Comparison of ENCODE assay signal across 13 cellular contexts in the genomic region with DNA sequence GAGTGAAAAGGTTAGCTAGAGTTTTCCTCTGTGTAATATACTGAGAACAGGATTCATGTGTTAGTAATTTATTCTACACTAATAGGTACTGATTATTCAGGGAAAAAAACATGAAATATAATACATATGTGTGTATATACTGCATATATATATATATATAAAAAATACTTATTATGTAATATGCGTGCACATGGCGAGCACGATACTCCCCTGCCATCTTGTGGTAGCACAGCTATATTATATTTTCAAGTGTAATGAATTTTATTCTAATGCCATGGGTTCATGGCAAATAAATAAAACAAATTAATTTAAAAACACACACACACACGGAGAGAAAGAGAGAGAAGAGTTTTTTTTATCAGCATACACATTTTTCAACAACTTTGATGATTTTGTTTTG.
DNase-seq lines count a peak whose midpoint lies in the region; ATAC-seq, FAIRE-seq and TF ChIP-seq lines count a peak whose summit lies in the region.
"Had no signal": no experiment of that assay in that cellular context is flagged by ENCODE, and none has a peak within 500 bp of the region (broad histone marks: within the 10 kb centered on the region; RNA-seq: fewer than 3 reads in every experiment).

No MANE protein-coding gene starts in this region.

- H3K79me2 ChIP-seq in HepG2 (ENCODE audit: insufficient read depth, low read length) (no peaks in the 10 kb centered on the region), fibroblast of lung (ENCODE audit: control insufficient read depth, insufficient read depth, low read length) (no peaks in the 10 kb centered on the region)

- no peak overlapping the region for H3K4me2 ChIP-seq in HepG2 (ENCODE audit: low read depth, low read length)
- H3K4me2 ChIP-seq in fibroblast of lung (ENCODE audit: extremely low read depth, insufficient read depth, low read length), result no peak overlapping the region

- no peak for TF ChIP-seq CTCF in HepG2 (CRISPR knock-in tag; IDR thresholded peaks at IDR 0.05)
- TF ChIP-seq CTCF in right lobe of liver (IDR thresholded peaks at IDR 0.05), result peak in 2 of 4 donors; percentile 9 to 14
- peak; percentile 11 to 40 for TF ChIP-seq CTCF in fibroblast of lung (conservative IDR thresholded peaks at IDR 0.05 in 1 of 2, IDR thresholded peaks at IDR 0.05 in 1 of 2; ENCODE audit: low read depth in 1 of 2, low read length in 2 of 2)

- H3K4me3 ChIP-seq in HepG2 (replicated peaks in 1 of 3; ENCODE audit: insufficient read depth in 1 of 3, low read depth in 2 of 3, low read length in 3 of 3) (no peak overlapping the region), right lobe of liver (no peak overlapping the region), fibroblast of lung (replicated peaks in 1 of 4; ENCODE audit: control extremely low read depth in 1 of 4, insufficient read depth in 1 of 4, low read depth in 3 of 4, low read length in 4 of 4) (no peak overlapping the region)
- H3K4me3 ChIP-seq: gastrocnemius medialis, tibial artery had no signal

- intact Hi-C loops in HepG2 (cut with micrococcal nuclease; ENCODE audit: unreplicated experiment), result loop anchor here (1.0 kb wide), 1 partner anchor 1061 kb away; no protein-coding TSS in a partner anchor
- intact Hi-C loops in right lobe of liver (cut with DNase I), result no loop called here

- no peak for TF ChIP-seq EP300 in HepG2 (IDR thresholded peaks at IDR 0.05; ENCODE audit: low read depth in 2 of 2, low read length in 2 of 2)
- TF ChIP-seq EP300 in HepG2 (CRISPR knock-in tag; IDR thresholded peaks at IDR 0.05; ENCODE audit: borderline replicate concordance), result no peak

- no peak for FAIRE-seq in HepG2 (lab: Jason Lieb, UNC)

- no peaks in the 10 kb centered on the region for H3K4me1 ChIP-seq in HepG2 (ENCODE audit: insufficient read depth, low read length)
- no peaks in the 10 kb centered on the region for H3K4me1 ChIP-seq in right lobe of liver
- H3K4me1 ChIP-seq in fibroblast of lung (ENCODE audit: control insufficient read depth, extremely low read depth, insufficient read depth, low read length), result no peaks in the 10 kb centered on the region
- H3K4me1 ChIP-seq: gastrocnemius medialis, tibial artery had no signal

- POLR2A ChIA-PET in HepG2 (lab: Yijun Ruan, JAX), result no interaction called here

- H4K20me1 ChIP-seq in HepG2 (ENCODE audit: insufficient read depth, low read length), result no peaks in the 10 kb centered on the region
- H4K20me1 ChIP-seq in fibroblast of lung (ENCODE audit: control insufficient read depth, extremely low read depth, insufficient read depth, low read length), result no peaks in the 10 kb centered on the region

- no peak for TF ChIP-seq POLR2A in HepG2 (IDR thresholded peaks at IDR 0.05; ENCODE audit: insufficient read depth in 1 of 2, low read depth in 2 of 2, low read length in 2 of 2)
- TF ChIP-seq POLR2A in right lobe of liver (IDR thresholded peaks at IDR 0.05), result no peak

- H2AFZ ChIP-seq in HepG2 (ENCODE audit: low read length) (no peak overlapping the region), fibroblast of lung (ENCODE audit: low read length) (no peak overlapping the region)

- H3K9me3 ChIP-seq in HepG2 (ENCODE audit: low read length), result no peaks in the 10 kb centered on the region
- H3K9me3 ChIP-seq in right lobe of liver, result no peaks in the 10 kb centered on the region
- no peaks in the 10 kb centered on the region for H3K9me3 ChIP-seq in fibroblast of lung (ENCODE audit: control insufficient read depth, insufficient read depth, low read depth, low read length)
- H3K9me3 ChIP-seq: gastrocnemius medialis, tibial artery had no signal

- H3K27me3 ChIP-seq in HepG2 (ENCODE audit: control insufficient read depth in 1 of 2, insufficient read depth in 2 of 2, low read length in 2 of 2), result no peaks in the 10 kb centered on the region
- H3K27me3 ChIP-seq in right lobe of liver, result no peaks in the 10 kb centered on the region
- H3K27me3 ChIP-seq in fibroblast of lung (ENCODE audit: control insufficient read depth, insufficient read depth, low read length), result no peaks in the 10 kb centered on the region
- H3K27me3 ChIP-seq: gastrocnemius medialis had no signal

- H3K9ac ChIP-seq in HepG2 (ENCODE audit: insufficient read depth, low read depth, low read length), result no peak overlapping the region
- H3K9ac ChIP-seq in fibroblast of lung (ENCODE audit: insufficient read depth, low read length), result no peak overlapping the region

- no peak for ATAC-seq in HepG2
- ATAC-seq in right lobe of liver, result no peak
- ATAC-seq in left lobe of liver, result no peak
- no peak for ATAC-seq in GM18909 (IDR thresholded peaks at IDR 0.05; ENCODE audit: poor library complexity, unreplicated experiment)
- no peak for ATAC-seq in HG03432 (IDR thresholded peaks at IDR 0.05; ENCODE audit: unreplicated experiment)
- ATAC-seq: gastrocnemius medialis had no signal

- DNase-seq in HepG2 (ENCODE audit: low spot score) (no peak), right lobe of liver (no peak), RKO (ENCODE audit: low spot score) (peak; percentile 22), fibroblast of lung (ENCODE audit: low read depth in 2 of 2) (peak in 1 of 2 donors; percentile 55), left lobe of liver (ENCODE audit: low spot score) (no peak), HuH-7.5 (ENCODE audit: low spot score) (no peak)
- DNase-seq: EL; gastrocnemius medialis; NCI-H526 treated with DMSO at 0.1 percent for 48 hours; stimulated activated CD4-positive, alpha-beta T cell treated with anti-CD3 and anti-CD28 coated beads, Interleukin-4, amount 100 ng/mL, for 24 hours; tibial artery had no signal

- BruUV-seq in HepG2 (replicated peaks; lab: Mats Ljungman, UMichigan), result no TSS peak

- CTCF ChIA-PET in HepG2 (lab: Yijun Ruan, JAX; ENCODE audit: low intra/inter-chr PET ratio, low total read pairs), result no interaction called here

- no peaks in the 10 kb centered on the region for H3K36me3 ChIP-seq in HepG2 (replicated peaks in 1 of 2; ENCODE audit: control insufficient read depth in 1 of 2, insufficient read depth in 2 of 2, low read length in 2 of 2)
- H3K36me3 ChIP-seq in right lobe of liver, result no peaks in the 10 kb centered on the region
- H3K36me3 ChIP-seq in fibroblast of lung (ENCODE audit: control insufficient read depth, insufficient read depth, low read length), result no peaks in the 10 kb centered on the region
- H3K36me3 ChIP-seq: gastrocnemius medialis, tibial artery had no signal

- no peak overlapping the region for H3K27ac ChIP-seq in HepG2 (ENCODE audit: extremely low read length, insufficient read depth, low read length)
- H3K27ac ChIP-seq in right lobe of liver, result no peak overlapping the region
- H3K27ac ChIP-seq in fibroblast of lung (ENCODE audit: insufficient read depth, low read length), result no peak overlapping the region
- H3K27ac ChIP-seq: gastrocnemius medialis, tibial artery had no signal

- 3% methylated on average over 4 of the region's 4 CpGs for WGBS in HepG2 (ENCODE audit: low lambda C conversion rate)
- WGBS in right lobe of liver (ENCODE audit: insufficient coverage, low coverage, low lambda C conversion rate, missing lambda C conversion rate), result 37% methylated on average over 4 of the region's 4 CpGs

- in situ Hi-C loops in HepG2 (cut with HindIII; ENCODE audit: extremely low pct_ligation_motif_present, low pct_unique_long_range_greater_than_20kb), result loop anchor here (10.0 to 25.0 kb wide), 3 partner anchors 832 to 1915 kb away; no protein-coding TSS in a partner anchor

- no peak for TF ChIP-seq RAD21 in HepG2 (CRISPR knock-in tag; IDR thresholded peaks at IDR 0.05)

TF ChIP-seq in HepG2, 621 proteins besides CTCF, POLR2A, EP300 and RAD21:
- TF ChIP-seq TOPORS (CRISPR knock-in tag; IDR thresholded peaks at IDR 0.05), result no peak
- TF ChIP-seq YEATS4 (CRISPR knock-in tag; IDR thresholded peaks at IDR 0.05; ENCODE audit: borderline replicate concordance), result no peak
- TF ChIP-seq ZNF264 (CRISPR knock-in tag; IDR thresholded peaks at IDR 0.05), result no peak
- TF ChIP-seq STAG1 (CRISPR knock-in tag; IDR thresholded peaks at IDR 0.05), result peak; percentile 30; the same call in 1 of the 2 replicates
